In the genomic region with DNA sequence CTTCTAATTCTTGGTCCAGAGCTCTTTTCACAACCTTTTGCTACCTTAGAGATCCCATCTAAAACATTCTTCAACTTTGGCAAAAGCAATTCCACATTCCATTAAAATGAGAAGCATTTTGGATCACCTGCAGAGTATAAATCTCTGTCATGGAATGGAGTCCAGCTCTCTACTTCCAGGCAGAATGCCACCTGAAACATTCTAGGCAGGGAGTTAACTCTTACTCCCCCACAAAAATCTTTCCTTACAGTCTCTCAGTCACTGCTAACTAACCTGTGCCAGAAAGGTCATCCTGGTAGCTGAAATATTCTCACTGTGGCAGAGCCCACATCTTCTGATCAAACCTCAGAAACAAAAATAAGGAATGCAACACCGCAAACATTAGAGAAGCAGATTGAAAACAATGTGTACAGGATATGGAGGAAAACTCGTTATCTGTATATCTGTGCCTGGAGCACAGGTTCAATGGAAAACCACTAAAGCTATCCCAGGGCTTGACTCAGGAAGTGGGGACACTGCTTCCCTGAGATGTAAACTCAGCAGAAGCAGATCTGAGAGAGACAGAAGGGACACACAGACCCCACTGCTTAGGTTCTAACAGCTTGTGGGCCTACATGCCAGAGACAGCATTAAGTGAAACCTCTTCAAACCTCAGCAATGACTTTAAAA, we compare ENCODE assay signal across 23 cellular contexts.
DNase-seq lines count a peak whose midpoint lies in the region; ATAC-seq and TF ChIP-seq lines count a peak whose summit lies in the region.
"Had no signal": no experiment of that assay in that cellular context is flagged by ENCODE, and none has a peak within 500 bp of the region (broad histone marks: within the 10 kb centered on the region; RNA-seq: fewer than 3 reads in every experiment).

No MANE protein-coding gene starts in this region.

- H3K4me1 ChIP-seq in cardiac muscle cell (ENCODE audit: low read depth) (peaks cover 27% of the 10 kb centered on the region), left ventricle myocardium inferior (peaks cover 53% of the 10 kb centered on the region), breast epithelium (peaks cover 0 to 29% of the 10 kb centered on the region in 2 donors), vagina (peaks cover 39% of the 10 kb centered on the region)
- H3K4me1 ChIP-seq: BLaER1 had no signal

- H3K9me3 Mint-ChIP-seq in nephron = peaks cover 2% of the 10 kb centered on the region
- H3K9me3 Mint-ChIP-seq: activated naive CD8-positive, alpha-beta T cell treated with anti-CD3 and anti-CD28 coated beads for 36 hours; activated T-cell treated with anti-CD3 and anti-CD28 coated beads, Interleukin-2, amount 50 U/mL, for 72 hours; immature natural killer cell; memory B cell; natural killer cell treated with Interleukin-12 subunit alpha and Interleukin-12 subunit beta and Interleukin-15 and Interleukin-18, amount 100 ng/mL, for 72 hours; T-helper 1 cell treated with Interleukin-12 subunit alpha and Interleukin-12 subunit beta and Interleukin-4 antibody, amounts not matched to agents 30 μg/mL and 1 μg/mL, for 36 hours had no signal

- DNase-seq in cardiac muscle cell (ENCODE audit: low read depth in 1 of 2, low spot score in 1 of 2) = no peak
- no peak for DNase-seq in left ventricle myocardium inferior
- no peak for DNase-seq in breast epithelium (ENCODE audit: low spot score in 2 of 2)
- no peak for DNase-seq in vagina (ENCODE audit: extremely low spot score in 2 of 2)
- no peak for DNase-seq in activated CD4-positive, alpha-beta T cell treated with anti-CD3 and anti-CD28 coated beads for 48 hours
- DNase-seq: 8988T; activated naive CD8-positive, alpha-beta T cell treated with anti-CD3 and anti-CD28 coated beads for 36 hours; activated T-cell treated with anti-CD3 and anti-CD28 coated beads, Interleukin-2, amount 50 U/mL, for 72 hours; central memory CD4-positive, alpha-beta T cell; effector memory CD4-positive, alpha-beta T cell; heart left ventricle; immature natural killer cell; MM.1S; NCI-H1694 treated with DMSO at 0.1 percent for 48 hours; retina; SHP77 had no signal

- peaks cover 46% of the 10 kb centered on the region for H3K4me1 Mint-ChIP-seq in nephron
- H3K4me1 Mint-ChIP-seq: immature natural killer cell had no signal

- TF ChIP-seq CTCF in cardiac muscle cell (IDR thresholded peaks at IDR 0.05; ENCODE audit: low read depth, low read length) (no peak), left ventricle myocardium inferior (IDR thresholded peaks at IDR 0.05; ENCODE audit: borderline replicate concordance) (no peak), breast epithelium (IDR thresholded peaks at IDR 0.05) (no peak), nephron (IDR thresholded peaks at IDR 0.05; ENCODE audit: unreplicated experiment in 3 of 3) (no peak), vagina (IDR thresholded peaks at IDR 0.05) (no peak)

- H3K4me3 ChIP-seq in cardiac muscle cell (no peak overlapping the region), left ventricle myocardium inferior (no peak overlapping the region), breast epithelium (no peak overlapping the region), vagina (no peak overlapping the region)
- H3K4me3 ChIP-seq: BLaER1, heart left ventricle had no signal

- H3K36me3 ChIP-seq in cardiac muscle cell (no peaks in the 10 kb centered on the region), left ventricle myocardium inferior (no peaks in the 10 kb centered on the region), breast epithelium (no peaks in the 10 kb centered on the region), vagina (no peaks in the 10 kb centered on the region)
- H3K36me3 ChIP-seq: BLaER1, heart left ventricle had no signal

- H3K9me3 ChIP-seq in cardiac muscle cell (ENCODE audit: low read depth) = no peaks in the 10 kb centered on the region
- no peaks in the 10 kb centered on the region for H3K9me3 ChIP-seq in left ventricle myocardium inferior (replicated peaks)
- no peaks in the 10 kb centered on the region for H3K9me3 ChIP-seq in breast epithelium
- no peaks in the 10 kb centered on the region for H3K9me3 ChIP-seq in vagina
- H3K9me3 ChIP-seq: BLaER1, heart left ventricle had no signal

- no peaks in the 10 kb centered on the region for H3K36me3 Mint-ChIP-seq in nephron (ENCODE audit: low read depth)
- H3K36me3 Mint-ChIP-seq: natural killer cell treated with Interleukin-12 subunit alpha and Interleukin-12 subunit beta and Interleukin-15 and Interleukin-18, amount 100 ng/mL, for 72 hours had no signal

- H3K27ac Mint-ChIP-seq in nephron = peak overlapping the region; percentile 43 to 72 (median 70)
- H3K27ac Mint-ChIP-seq: activated naive CD8-positive, alpha-beta T cell treated with anti-CD3 and anti-CD28 coated beads for 36 hours; activated T-cell treated with anti-CD3 and anti-CD28 coated beads, Interleukin-2, amount 50 U/mL, for 72 hours; immature natural killer cell; memory B cell; natural killer cell treated with Interleukin-12 subunit alpha and Interleukin-12 subunit beta and Interleukin-15 and Interleukin-18, amount 100 ng/mL, for 72 hours; T-helper 1 cell treated with Interleukin-12 subunit alpha and Interleukin-12 subunit beta and Interleukin-4 antibody, amounts not matched to agents 30 μg/mL and 1 μg/mL, for 36 hours had no signal

- H3K27me3 Mint-ChIP-seq in nephron (ENCODE audit: low read depth) = no peaks in the 10 kb centered on the region
- H3K27me3 Mint-ChIP-seq: activated naive CD8-positive, alpha-beta T cell treated with anti-CD3 and anti-CD28 coated beads for 36 hours; memory B cell; natural killer cell treated with Interleukin-12 subunit alpha and Interleukin-12 subunit beta and Interleukin-15 and Interleukin-18, amount 100 ng/mL, for 72 hours had no signal

- H3K27ac ChIP-seq in cardiac muscle cell = peak overlapping the region; percentile 26
- H3K27ac ChIP-seq in left ventricle myocardium inferior (replicated peaks) = no peak overlapping the region
- H3K27ac ChIP-seq in breast epithelium = peak overlapping the region; percentile 71 to 74
- H3K27ac ChIP-seq in vagina = peak overlapping the region; percentile 25
- H3K27ac ChIP-seq: BLaER1, heart left ventricle had no signal

- intact Hi-C loops in left ventricle myocardium inferior (cut with micrococcal nuclease) (no loop called here), breast epithelium (cut with DNase I; ENCODE audit: low total_unique reads) (no loop called here), vagina (cut with DNase I) (no loop called here)

- H3K4me3 Mint-ChIP-seq in nephron = no peak overlapping the region
- H3K4me3 Mint-ChIP-seq: activated naive CD8-positive, alpha-beta T cell treated with anti-CD3 and anti-CD28 coated beads for 36 hours; activated T-cell treated with anti-CD3 and anti-CD28 coated beads, Interleukin-2, amount 50 U/mL, for 72 hours; immature natural killer cell; memory B cell; natural killer cell treated with Interleukin-12 subunit alpha and Interleukin-12 subunit beta and Interleukin-15 and Interleukin-18, amount 100 ng/mL, for 72 hours; T-helper 1 cell treated with Interleukin-12 subunit alpha and Interleukin-12 subunit beta and Interleukin-4 antibody, amounts not matched to agents 30 μg/mL and 1 μg/mL, for 36 hours had no signal

- H3K27me3 ChIP-seq in cardiac muscle cell = no peaks in the 10 kb centered on the region
- H3K27me3 ChIP-seq in left ventricle myocardium inferior (ENCODE audit: low read depth) = no peaks in the 10 kb centered on the region
- no peaks in the 10 kb centered on the region for H3K27me3 ChIP-seq in breast epithelium
- no peaks in the 10 kb centered on the region for H3K27me3 ChIP-seq in vagina
- H3K27me3 ChIP-seq: BLaER1, heart left ventricle had no signal

- ATAC-seq in GM18861 (IDR thresholded peaks at IDR 0.05; ENCODE audit: unreplicated experiment) (no peak), HG02938 (IDR thresholded peaks at IDR 0.05; ENCODE audit: unreplicated experiment) (no peak)
- ATAC-seq: activated T-cell treated with anti-CD3 and anti-CD28 coated beads, Interleukin-2, amount 50 U/mL, for 72 hours; heart left ventricle; natural killer cell treated with Interleukin-12 subunit alpha and Interleukin-12 subunit beta and Interleukin-15 and Interleukin-18, amount 100 ng/mL, for 72 hours had no signal

- TF ChIP-seq POLR2A in breast epithelium (IDR thresholded peaks at IDR 0.05) = no peak
- no peak for TF ChIP-seq POLR2A in vagina (IDR thresholded peaks at IDR 0.05)
